7 cellular contexts compared by ENCODE assay signal in the genomic region with DNA sequence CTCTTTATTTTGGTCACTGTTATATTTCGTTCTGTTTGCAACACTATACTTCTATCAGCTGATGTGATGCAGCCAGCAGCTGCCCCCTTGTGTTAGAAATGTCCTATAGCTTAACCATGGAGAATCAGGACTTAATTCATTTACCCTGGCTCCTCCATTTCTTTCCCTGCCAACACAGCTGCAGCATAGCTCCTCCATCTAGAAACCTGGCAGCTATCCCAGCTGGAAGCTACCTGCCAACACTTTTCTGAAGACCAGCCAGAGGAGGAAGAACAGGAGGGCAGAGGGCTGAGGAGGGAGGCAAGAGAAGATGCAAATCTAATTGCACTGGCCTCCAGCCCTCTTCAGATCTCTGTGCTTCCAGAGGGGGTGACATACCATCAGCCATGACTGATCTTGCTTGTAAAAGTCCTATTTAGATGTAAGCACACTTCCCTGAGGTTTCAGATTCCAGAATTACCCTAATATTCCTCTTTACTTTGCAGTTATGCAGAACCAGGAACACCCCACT.
A peak's percentile ranks its signal among the peaks of the same experiment; 100 is the strongest.
DNase-seq lines count a peak whose midpoint lies in the region; TF ChIP-seq lines count a peak whose summit lies in the region.

No MANE protein-coding gene starts in this region.

- H3K4me1 Mint-ChIP-seq in endothelial cell (ENCODE audit: unreplicated experiment), result peaks cover 12% of the 10 kb centered on the region

- no peaks in the 10 kb centered on the region for H3K9me3 ChIP-seq in MG63

- DNase-seq in GM04503 (ENCODE audit: low read depth) (peak; percentile 27), MG63 (peak; percentile 38), RPMI7951 (ENCODE audit: low read depth) (peak; percentile 34), endothelial cell (ENCODE audit: low spot score) (peak; percentile 13), medulla oblongata (ENCODE audit: extremely low spot score) (peak; percentile 79)
- DNase-seq in stimulated activated CD4-positive, alpha-beta T cell treated with anti-CD3 and anti-CD28 coated beads, Interleukin-2, amount 100 ng/mL, for 48 hours, result no peak
- no peak for DNase-seq in activated T-cell treated with anti-CD3 and anti-CD28 coated beads, Interleukin-2, amount 50 U/mL, for 1 hour

- H3K36me3 Mint-ChIP-seq in endothelial cell (ENCODE audit: low read depth, unreplicated experiment), result no peaks in the 10 kb centered on the region

- H3K27me3 ChIP-seq in MG63, result no peaks in the 10 kb centered on the region

- no peaks in the 10 kb centered on the region for H3K27me3 Mint-ChIP-seq in endothelial cell (ENCODE audit: unreplicated experiment)

- no peaks in the 10 kb centered on the region for H3K9me3 Mint-ChIP-seq in endothelial cell (ENCODE audit: unreplicated experiment)

- no peak overlapping the region for H3K27ac Mint-ChIP-seq in endothelial cell (ENCODE audit: unreplicated experiment)

- TF ChIP-seq CTCF in endothelial cell (IDR thresholded peaks at IDR 0.05; ENCODE audit: unreplicated experiment), result no peak

- no peak overlapping the region for H3K4me3 ChIP-seq in MG63

- H3K36me3 ChIP-seq in MG63, result no peaks in the 10 kb centered on the region

- no peak overlapping the region for H3K4me3 Mint-ChIP-seq in endothelial cell (ENCODE audit: unreplicated experiment)

Comparison
In these comparisons a context has a peak if more than half of its experiments do, and no peak if none do; other contexts are left out.
1. DNase-seq: peak in GM04503 (single experiment), MG63 (single experiment), RPMI7951 (single experiment), endothelial cell (single experiment) and medulla oblongata (single experiment); none in stimulated activated CD4-positive, alpha-beta T cell treated with anti-CD3 and anti-CD28 coated beads, Interleukin-2, amount 100 ng/mL, for 48 hours (0 of 2) and activated T-cell treated with anti-CD3 and anti-CD28 coated beads, Interleukin-2, amount 50 U/mL, for 1 hour (single experiment).